Comparison of ENCODE assay signal across 22 cellular contexts in the genomic region with DNA sequence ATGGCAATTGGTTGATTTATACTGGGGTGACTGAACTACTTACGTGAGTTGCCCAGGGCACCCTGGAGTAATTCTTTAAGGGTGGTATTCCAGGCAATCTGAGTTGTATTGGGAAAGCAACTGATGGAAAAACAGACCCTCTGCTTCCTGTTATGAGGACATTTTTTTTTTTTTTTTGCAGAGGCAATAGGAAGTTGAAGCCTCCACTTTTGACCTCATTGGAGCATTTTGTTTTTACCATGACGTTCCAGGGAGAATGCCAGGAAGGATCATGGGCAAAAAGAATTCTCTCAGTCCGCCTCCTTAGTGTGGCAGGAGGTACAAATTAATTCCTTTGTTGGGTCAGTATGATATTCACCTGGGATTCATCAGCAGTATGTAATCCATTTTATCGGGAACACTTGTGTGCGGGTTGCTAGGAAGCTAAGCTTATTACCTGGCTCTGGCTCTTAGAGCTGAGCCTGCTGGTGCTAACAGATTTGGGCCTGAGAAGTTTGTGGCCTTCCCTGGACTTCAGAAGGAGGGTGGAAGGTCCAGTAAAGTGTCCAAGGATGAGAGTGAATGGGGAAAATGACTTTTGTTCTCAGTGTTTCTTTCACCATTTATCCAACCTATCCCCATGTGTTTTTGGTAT.
"Had no signal": no experiment of that assay in that cellular context is flagged by ENCODE, and none has a peak within 500 bp of the region (broad histone marks: within the 10 kb centered on the region; RNA-seq: fewer than 3 reads in every experiment).

No MANE protein-coding gene starts in this region.

- H3K36me3 Mint-ChIP-seq: natural killer cell had no signal

- H3K27ac Mint-ChIP-seq: activated CD4-positive, alpha-beta T cell treated with anti-CD3 and anti-CD28 coated beads, Interleukin-2, amount 10 ng/mL, durations not matched to agents 7 days and 5 days; activated naive CD8-positive, alpha-beta T cell treated with anti-CD3 and anti-CD28 coated beads for 36 hours; natural killer cell; stimulated activated memory B cell treated with anti-CD40 and anti-IgM and Interleukin-4, amounts not matched to agents 10 μg/mL and 1 μg/mL and 100 μg/mL, for 72 hours had no signal

- DNase-seq: activated CD4-positive, alpha-beta T cell treated with anti-CD3 and anti-CD28 coated beads, Interleukin-2, amount 10 ng/mL, durations not matched to agents 7 days and 5 days; activated CD4-positive, CD25-positive, alpha-beta regulatory T cell treated with anti-CD3 and anti-CD28 coated beads, Interleukin-2, amount 50 U/mL, for 72 hours; activated CD8-positive, alpha-beta memory T cell treated with anti-CD3 and anti-CD28 coated beads, Interleukin-2, amount 10 ng/mL, durations not matched to agents 7 days and 5 days; activated CD8-positive, alpha-beta T cell treated with anti-CD3 and anti-CD28 coated beads for 36 hours; activated naive CD4-positive, alpha-beta T cell treated with Interleukin-2 at 50 U/mL for 16 hours; activated naive CD8-positive, alpha-beta T cell treated with anti-CD3 and anti-CD28 coated beads for 36 hours; foreskin keratinocyte; kidney; left lung; mammary epithelial cell; midbrain; natural killer cell; right cardiac atrium; stimulated activated CD4-positive, alpha-beta T cell treated with anti-CD3 and anti-CD28 coated beads, Interleukin-1b, Interleukin-23, amount 100 ng/mL, for 48 hours; testis; trophoblast cell had no signal

- H3K4me1 Mint-ChIP-seq: activated naive CD8-positive, alpha-beta T cell treated with anti-CD3 and anti-CD28 coated beads for 36 hours; central memory CD8-positive, alpha-beta T cell; natural killer cell; stimulated activated memory B cell treated with anti-CD40 and anti-IgM and Interleukin-4, amounts not matched to agents 10 μg/mL and 1 μg/mL and 100 μg/mL, for 72 hours had no signal

- H3K27me3 ChIP-seq: breast epithelium, foreskin keratinocyte, left lung, testis, vagina had no signal

- H3K4me3 Mint-ChIP-seq: activated CD4-positive, alpha-beta T cell treated with anti-CD3 and anti-CD28 coated beads, Interleukin-2, amount 10 ng/mL, durations not matched to agents 7 days and 5 days; activated CD8-positive, alpha-beta memory T cell treated with anti-CD3 and anti-CD28 coated beads, Interleukin-2, amount 10 ng/mL, durations not matched to agents 7 days and 5 days; activated CD8-positive, alpha-beta T cell treated with anti-CD3 and anti-CD28 coated beads for 36 hours; activated naive CD8-positive, alpha-beta T cell treated with anti-CD3 and anti-CD28 coated beads for 36 hours; central memory CD8-positive, alpha-beta T cell; natural killer cell; stimulated activated memory B cell treated with anti-CD40 and anti-IgM and Interleukin-4, amounts not matched to agents 10 μg/mL and 1 μg/mL and 100 μg/mL, for 72 hours had no signal

- H3K4me3 ChIP-seq: breast epithelium, left lung, skin epidermis, testis, vagina had no signal

- H3K36me3 ChIP-seq: breast epithelium, left lung, vagina had no signal

- H3K27me3 Mint-ChIP-seq: activated CD4-positive, alpha-beta T cell treated with anti-CD3 and anti-CD28 coated beads, Interleukin-2, amount 10 ng/mL, durations not matched to agents 7 days and 5 days; activated CD8-positive, alpha-beta memory T cell treated with anti-CD3 and anti-CD28 coated beads, Interleukin-2, amount 10 ng/mL, durations not matched to agents 7 days and 5 days; activated CD8-positive, alpha-beta T cell treated with anti-CD3 and anti-CD28 coated beads for 36 hours; activated naive CD8-positive, alpha-beta T cell treated with anti-CD3 and anti-CD28 coated beads for 36 hours; central memory CD8-positive, alpha-beta T cell; progenitor cell of endocrine pancreas; stimulated activated memory B cell treated with anti-CD40 and anti-IgM and Interleukin-4, amounts not matched to agents 10 μg/mL and 1 μg/mL and 100 μg/mL, for 72 hours had no signal

- H3K4me1 ChIP-seq: breast epithelium, foreskin keratinocyte, testis had no signal

- H3K9me3 Mint-ChIP-seq: activated CD8-positive, alpha-beta T cell treated with anti-CD3 and anti-CD28 coated beads for 36 hours; activated naive CD8-positive, alpha-beta T cell treated with anti-CD3 and anti-CD28 coated beads for 36 hours; central memory CD8-positive, alpha-beta T cell; natural killer cell; stimulated activated memory B cell treated with anti-CD40 and anti-IgM and Interleukin-4, amounts not matched to agents 10 μg/mL and 1 μg/mL and 100 μg/mL, for 72 hours had no signal

- H3K9me3 ChIP-seq: breast epithelium, left lung, testis, vagina had no signal

- H3K27ac ChIP-seq: foreskin keratinocyte, skin epidermis, testis, vagina had no signal
